ENCODE assay signal across 1 cellular context in genomic region chr15:66956672-66957540, GRCh38.
TF ChIP-seq lines count a peak whose summit lies in the region.

No MANE protein-coding gene starts in this region.

TF ChIP-seq in IMR-90, 13 proteins besides CTCF, POLR2A, EP300 and RAD21 (continued from another document):
- TF ChIP-seq ELK1 (IDR thresholded peaks at IDR 0.05; ENCODE audit: borderline replicate concordance, low read depth, low read length) (no peak), NFE2L2 (IDR thresholded peaks at IDR 0.05; ENCODE audit: low read depth, low read length) (no peak), MAZ (IDR thresholded peaks at IDR 0.05; ENCODE audit: borderline replicate concordance, low read depth, low read length) (no peak), USF2 (IDR thresholded peaks at IDR 0.05; ENCODE audit: low read depth, low read length) (no peak), FOS (IDR thresholded peaks at IDR 0.05; ENCODE audit: low read depth, low read length) (no peak), RCOR1 (IDR thresholded peaks at IDR 0.05; ENCODE audit: insufficient replicate concordance, low read length) (no peak), BHLHE40 (IDR thresholded peaks at IDR 0.05; ENCODE audit: low read depth, low read length) (no peak), MAFK (IDR thresholded peaks at IDR 0.05; ENCODE audit: low read depth, low read length) (no peak), SMC3 (IDR thresholded peaks at IDR 0.05; ENCODE audit: low read depth, low read length) (no peak), CHD1 (IDR thresholded peaks at IDR 0.05; ENCODE audit: low read depth, low read length) (no peak), CEBPB (IDR thresholded peaks at IDR 0.05; ENCODE audit: low read depth, low read length) (no peak)
